33 cellular contexts compared by ENCODE assay signal in genomic region chr11:79758325-79758724, GRCh38.
"Had no signal": no experiment of that assay in that cellular context is flagged by ENCODE, and none has a peak within 500 bp of the region (broad histone marks: within the 10 kb centered on the region; RNA-seq: fewer than 3 reads in every experiment).

No MANE protein-coding gene starts in this region.

- H3K36me3 ChIP-seq: adrenal gland, ascending aorta, brain microvascular endothelial cell, breast epithelium, cardiac muscle cell had no signal

- H3K27ac ChIP-seq: adrenal gland, ascending aorta, body of pancreas, brain microvascular endothelial cell, breast epithelium, cardiac muscle cell had no signal

- FAIRE-seq: astrocyte, bronchial epithelial cell, colon had no signal

- H3K4me3 ChIP-seq: adrenal gland, ascending aorta, body of pancreas, breast epithelium, cardiac muscle cell had no signal

- H3K27me3 ChIP-seq: adrenal gland, ascending aorta, body of pancreas, brain microvascular endothelial cell, breast epithelium, cardiac muscle cell had no signal

- DNase-seq: activated effector memory CD4-positive, alpha-beta T cell treated with anti-CD3 and anti-CD28 coated beads, Interleukin-2, amount 50 U/mL, for 16 hours; activated effector memory CD4-positive, alpha-beta T cell treated with Interleukin-2 at 50 U/mL for 16 hours; activated gamma-delta T cell; activated gamma-delta T cell treated with Interleukin-2 at 50 U/mL for 16 hours; activated naive CD4-positive, alpha-beta T cell; activated naive CD4-positive, alpha-beta T cell treated with anti-CD3 and anti-CD28 coated beads for 36 hours; activated naive CD4-positive, alpha-beta T cell treated with anti-CD3 and anti-CD28 coated beads, Interleukin-2, amount 10 ng/mL, durations not matched to agents 7 days and 5 days; activated naive CD4-positive, alpha-beta T cell treated with anti-CD3 and anti-CD28 coated beads, Interleukin-2, amount 50 U/mL, for 16 hours; activated naive CD4-positive, alpha-beta T cell treated with Interleukin-2 at 50 U/mL for 16 hours; activated naive CD8-positive, alpha-beta T cell treated with anti-CD3 and anti-CD28 coated beads for 36 hours; activated naive CD8-positive, alpha-beta T cell treated with anti-CD3 and anti-CD28 coated beads, Interleukin-2, amount 10 ng/mL, durations not matched to agents 7 days and 5 days; activated naive CD8-positive, alpha-beta T cell treated with anti-CD3 and anti-CD28 coated beads, Interleukin-2, amount 50 U/mL, for 24 hours; activated T-cell treated with anti-CD3 and anti-CD28 coated beads, Interleukin-2, amount 50 U/mL, for 4 hours; activated T-cell treated with anti-CD3 and anti-CD28 coated beads, Interleukin-2, amount 50 U/mL, for 48 hours; activated T-cell treated with anti-CD3 and anti-CD28 coated beads, Interleukin-2, amount 50 U/mL, for 72 hours; adrenal gland; amniotic stem cell; amygdala; anterior cingulate cortex; aorta; body of pancreas; brain microvascular endothelial cell; caudate nucleus; central memory CD4-positive, alpha-beta T cell; cerebellar nuclear complex had no signal

- H3K9me3 ChIP-seq: adrenal gland, ascending aorta, body of pancreas had no signal

- H3K4me1 ChIP-seq: adrenal gland, ascending aorta, body of pancreas, breast epithelium had no signal

- ATAC-seq: activated naive CD4-positive, alpha-beta T cell treated with anti-CD3 and anti-CD28 coated beads, Interleukin-2, amount 50 U/mL, for 72 hours; activated naive CD8-positive, alpha-beta T cell treated with anti-CD3 and anti-CD28 coated beads, Interleukin-2, amount 50 U/mL, for 24 hours; activated T-cell treated with anti-CD3 and anti-CD28 coated beads, Interleukin-2, amount 50 U/mL, for 4 hours; activated T-cell treated with anti-CD3 and anti-CD28 coated beads, Interleukin-2, amount 50 U/mL, for 72 hours; activated T-helper 17 cell treated with anti-CD3 and anti-CD28 coated beads, Interleukin-2, amount 50 U/mL, for 72 hours; body of pancreas had no signal
